In the genomic region with DNA sequence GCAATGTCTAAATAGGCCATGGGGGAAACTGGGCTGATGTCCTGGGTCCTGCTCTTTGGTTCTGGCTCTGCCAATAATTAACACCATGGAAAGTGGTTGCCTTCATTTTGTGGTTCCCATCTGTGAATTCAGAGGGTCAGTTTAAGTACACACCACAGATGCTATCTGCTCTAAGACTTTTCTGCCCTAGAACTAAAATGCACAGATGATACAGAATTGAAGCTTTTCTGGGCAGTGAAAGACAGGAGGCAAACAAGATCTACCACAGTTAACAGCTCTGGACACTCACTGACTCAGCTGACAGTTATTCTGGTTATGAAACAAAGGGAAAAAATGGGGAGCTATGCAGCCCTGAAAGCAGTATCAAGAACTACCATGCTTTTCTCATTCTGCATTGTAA, we compare ENCODE assay signal across 10 cellular contexts. TPM values are rescaled to one million over a fixed set of nuclear protein-coding genes. Genes with fewer than 3 reads are reported as not detected.
DNase-seq lines count a peak whose midpoint lies in the region; ATAC-seq, FAIRE-seq and TF ChIP-seq lines count a peak whose summit lies in the region.
"Had no signal": no experiment of that assay in that cellular context is flagged by ENCODE, and none has a peak within 500 bp of the region (broad histone marks: within the 10 kb centered on the region; RNA-seq: fewer than 3 reads in every experiment).

No MANE protein-coding gene starts in this region.

- TF ChIP-seq CTCF in D721Med (IDR thresholded peaks at IDR 0.05; ENCODE audit: insufficient read depth, missing control alignments) = no peak

- no peak for TF ChIP-seq POLR2A in erythroblast (IDR thresholded peaks at IDR 0.05; ENCODE audit: low read length)

- FAIRE-seq in HTR-8/SVneo (lab: Jason Lieb, UNC) (peak; percentile 16), D721Med (lab: Jason Lieb, UNC) (no peak)

- DNase-seq in AG08395 (ENCODE audit: low spot score) = peak; percentile 75
- peak; percentile 59 for DNase-seq in HTR-8/SVneo (ENCODE audit: insufficient read length, low spot score)
- DNase-seq in dermis blood vessel endothelial cell = peak; percentile 70
- peak; percentile 42 to 71 for DNase-seq in lung microvascular endothelial cell (ENCODE audit: low read depth in 2 of 2)
- no peak for DNase-seq in NCI-H128 (lab: John Stamatoyannopoulos, UW; ENCODE audit: unreplicated experiment)
- no peak for DNase-seq in erythroblast (lab: John Stamatoyannopoulos, UW)
- DNase-seq in D721Med (ENCODE audit: insufficient read length, low spot score) = no peak
- DNase-seq: NCI-H2107; stimulated activated CD4-positive, alpha-beta T cell treated with anti-CD3 and anti-CD28 coated beads, Interleukin-4, amount 100 ng/mL, for 1 hour had no signal

- no peak for ATAC-seq in GM21825 (IDR thresholded peaks at IDR 0.05; ENCODE audit: unreplicated experiment)

RNA-seq across cellular contexts. Expression of gene APBB2, which starts 37.3 kb away (rescaled TPM):
- total RNA-seq in dermis blood vessel endothelial cell (88.2 and 118 TPM in 2 replicates), lung microvascular endothelial cell (18.5 and 24.4 TPM in 2 replicates)

Comparison
In these comparisons a context has a peak if more than half of its experiments do, and no peak if none do; other contexts are left out.
1. DNase-seq: peak in AG08395 (single experiment), HTR-8/SVneo (single experiment), dermis blood vessel endothelial cell (single experiment) and lung microvascular endothelial cell (2 of 2); none in NCI-H128 (single experiment), erythroblast (0 of 2) and D721Med (single experiment).